Comparison of ENCODE assay signal across 1 cellular context in the genomic region with DNA sequence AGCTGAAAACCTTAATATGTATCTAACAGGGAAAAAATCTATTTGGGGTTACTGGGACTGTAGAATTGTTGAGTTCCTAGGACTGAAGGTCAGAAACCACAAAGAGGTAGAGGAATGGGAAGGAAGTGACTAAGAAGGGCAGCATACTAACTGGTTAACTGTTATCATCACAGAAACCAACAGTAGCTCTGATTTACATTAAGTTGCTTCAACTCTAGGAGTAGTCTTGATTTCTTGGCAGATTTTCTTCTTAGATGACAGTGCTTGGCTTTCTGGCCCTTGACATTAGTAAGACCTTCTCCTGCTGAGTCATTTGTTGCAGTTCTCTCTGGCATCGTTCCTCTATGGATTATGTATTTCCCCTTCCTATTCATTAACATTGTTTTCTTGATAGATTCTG.
TF ChIP-seq lines count a peak whose summit lies in the region.

No MANE protein-coding gene starts in this region.

TF ChIP-seq in K562, 482 proteins besides CTCF, POLR2A, EP300 and RAD21 (continued from another document and continues in another):
- TF ChIP-seq, protein P1, sequence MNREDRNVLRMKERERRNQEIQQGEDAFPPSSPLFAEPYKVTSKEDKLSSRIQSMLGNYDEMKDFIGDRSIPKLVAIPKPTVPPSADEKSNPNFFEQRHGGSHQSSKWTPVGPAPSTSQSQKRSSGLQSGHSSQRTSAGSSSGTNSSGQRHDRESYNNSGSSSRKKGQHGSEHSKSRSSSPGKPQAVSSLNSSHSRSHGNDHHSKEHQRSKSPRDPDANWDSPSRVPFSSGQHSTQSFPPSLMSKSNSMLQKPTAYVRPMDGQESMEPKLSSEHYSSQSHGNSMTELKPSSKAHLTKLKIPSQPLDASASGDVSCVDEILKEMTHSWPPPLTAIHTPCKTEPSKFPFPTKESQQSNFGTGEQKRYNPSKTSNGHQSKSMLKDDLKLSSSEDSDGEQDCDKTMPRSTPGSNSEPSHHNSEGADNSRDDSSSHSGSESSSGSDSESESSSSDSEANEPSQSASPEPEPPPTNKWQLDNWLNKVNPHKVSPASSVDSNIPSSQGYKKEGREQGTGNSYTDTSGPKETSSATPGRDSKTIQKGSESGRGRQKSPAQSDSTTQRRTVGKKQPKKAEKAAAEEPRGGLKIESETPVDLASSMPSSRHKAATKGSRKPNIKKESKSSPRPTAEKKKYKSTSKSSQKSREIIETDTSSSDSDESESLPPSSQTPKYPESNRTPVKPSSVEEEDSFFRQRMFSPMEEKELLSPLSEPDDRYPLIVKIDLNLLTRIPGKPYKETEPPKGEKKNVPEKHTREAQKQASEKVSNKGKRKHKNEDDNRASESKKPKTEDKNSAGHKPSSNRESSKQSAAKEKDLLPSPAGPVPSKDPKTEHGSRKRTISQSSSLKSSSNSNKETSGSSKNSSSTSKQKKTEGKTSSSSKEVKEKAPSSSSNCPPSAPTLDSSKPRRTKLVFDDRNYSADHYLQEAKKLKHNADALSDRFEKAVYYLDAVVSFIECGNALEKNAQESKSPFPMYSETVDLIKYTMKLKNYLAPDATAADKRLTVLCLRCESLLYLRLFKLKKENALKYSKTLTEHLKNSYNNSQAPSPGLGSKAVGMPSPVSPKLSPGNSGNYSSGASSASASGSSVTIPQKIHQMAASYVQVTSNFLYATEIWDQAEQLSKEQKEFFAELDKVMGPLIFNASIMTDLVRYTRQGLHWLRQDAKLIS (CRISPR knock-in tag; IDR thresholded peaks at IDR 0.05) = no peak
- peak in 1 of 2 experiments; percentile 93; a peak in 2 of 4 replicates for TF ChIP-seq HDAC1 (IDR thresholded peaks at IDR 0.05)
- TF ChIP-seq, protein P2, sequence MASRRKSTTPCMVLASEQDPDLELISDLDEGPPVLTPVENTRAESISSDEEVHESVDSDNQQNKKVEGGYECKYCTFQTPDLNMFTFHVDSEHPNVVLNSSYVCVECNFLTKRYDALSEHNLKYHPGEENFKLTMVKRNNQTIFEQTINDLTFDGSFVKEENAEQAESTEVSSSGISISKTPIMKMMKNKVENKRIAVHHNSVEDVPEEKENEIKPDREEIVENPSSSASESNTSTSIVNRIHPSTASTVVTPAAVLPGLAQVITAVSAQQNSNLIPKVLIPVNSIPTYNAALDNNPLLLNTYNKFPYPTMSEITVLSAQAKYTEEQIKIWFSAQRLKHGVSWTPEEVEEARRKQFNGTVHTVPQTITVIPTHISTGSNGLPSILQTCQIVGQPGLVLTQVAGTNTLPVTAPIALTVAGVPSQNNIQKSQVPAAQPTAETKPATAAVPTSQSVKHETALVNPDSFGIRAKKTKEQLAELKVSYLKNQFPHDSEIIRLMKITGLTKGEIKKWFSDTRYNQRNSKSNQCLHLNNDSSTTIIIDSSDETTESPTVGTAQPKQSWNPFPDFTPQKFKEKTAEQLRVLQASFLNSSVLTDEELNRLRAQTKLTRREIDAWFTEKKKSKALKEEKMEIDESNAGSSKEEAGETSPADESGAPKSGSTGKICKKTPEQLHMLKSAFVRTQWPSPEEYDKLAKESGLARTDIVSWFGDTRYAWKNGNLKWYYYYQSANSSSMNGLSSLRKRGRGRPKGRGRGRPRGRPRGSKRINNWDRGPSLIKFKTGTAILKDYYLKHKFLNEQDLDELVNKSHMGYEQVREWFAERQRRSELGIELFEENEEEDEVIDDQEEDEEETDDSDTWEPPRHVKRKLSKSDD (conservative IDR thresholded peaks at IDR 0.05; ENCODE audit: low read length) = no peak
- TF ChIP-seq, protein P3, sequence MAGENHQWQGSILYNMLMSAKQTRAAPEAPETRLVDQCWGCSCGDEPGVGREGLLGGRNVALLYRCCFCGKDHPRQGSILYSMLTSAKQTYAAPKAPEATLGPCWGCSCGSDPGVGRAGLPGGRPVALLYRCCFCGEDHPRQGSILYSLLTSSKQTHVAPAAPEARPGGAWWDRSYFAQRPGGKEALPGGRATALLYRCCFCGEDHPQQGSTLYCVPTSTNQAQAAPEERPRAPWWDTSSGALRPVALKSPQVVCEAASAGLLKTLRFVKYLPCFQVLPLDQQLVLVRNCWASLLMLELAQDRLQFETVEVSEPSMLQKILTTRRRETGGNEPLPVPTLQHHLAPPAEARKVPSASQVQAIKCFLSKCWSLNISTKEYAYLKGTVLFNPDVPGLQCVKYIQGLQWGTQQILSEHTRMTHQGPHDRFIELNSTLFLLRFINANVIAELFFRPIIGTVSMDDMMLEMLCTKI (IDR thresholded peaks at IDR 0.05; ENCODE audit: partially characterized antibody) = no peak
- no peak for TF ChIP-seq YBX1 (IDR thresholded peaks at IDR 0.05)
- TF ChIP-seq PTTG1 (tag; IDR thresholded peaks at IDR 0.05; ENCODE audit: low read depth) = no peak
- TF ChIP-seq ZNF134 (CRISPR knock-in tag; conservative IDR thresholded peaks at IDR 0.05) = no peak
- peak; percentile 99 for TF ChIP-seq KDM1A (IDR thresholded peaks at IDR 0.05)
- TF ChIP-seq, protein P4, sequence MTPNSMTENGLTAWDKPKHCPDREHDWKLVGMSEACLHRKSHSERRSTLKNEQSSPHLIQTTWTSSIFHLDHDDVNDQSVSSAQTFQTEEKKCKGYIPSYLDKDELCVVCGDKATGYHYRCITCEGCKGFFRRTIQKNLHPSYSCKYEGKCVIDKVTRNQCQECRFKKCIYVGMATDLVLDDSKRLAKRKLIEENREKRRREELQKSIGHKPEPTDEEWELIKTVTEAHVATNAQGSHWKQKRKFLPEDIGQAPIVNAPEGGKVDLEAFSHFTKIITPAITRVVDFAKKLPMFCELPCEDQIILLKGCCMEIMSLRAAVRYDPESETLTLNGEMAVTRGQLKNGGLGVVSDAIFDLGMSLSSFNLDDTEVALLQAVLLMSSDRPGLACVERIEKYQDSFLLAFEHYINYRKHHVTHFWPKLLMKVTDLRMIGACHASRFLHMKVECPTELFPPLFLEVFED (CRISPR knock-in tag; conservative IDR thresholded peaks at IDR 0.05) = no peak
- no peak for TF ChIP-seq ESRRA (IDR thresholded peaks at IDR 0.05; ENCODE audit: borderline replicate concordance, low read depth)
- TF ChIP-seq ZNF76 (CRISPR knock-in tag; IDR thresholded peaks at IDR 0.05; ENCODE audit: borderline replicate concordance) = no peak
- TF ChIP-seq, protein P5, sequence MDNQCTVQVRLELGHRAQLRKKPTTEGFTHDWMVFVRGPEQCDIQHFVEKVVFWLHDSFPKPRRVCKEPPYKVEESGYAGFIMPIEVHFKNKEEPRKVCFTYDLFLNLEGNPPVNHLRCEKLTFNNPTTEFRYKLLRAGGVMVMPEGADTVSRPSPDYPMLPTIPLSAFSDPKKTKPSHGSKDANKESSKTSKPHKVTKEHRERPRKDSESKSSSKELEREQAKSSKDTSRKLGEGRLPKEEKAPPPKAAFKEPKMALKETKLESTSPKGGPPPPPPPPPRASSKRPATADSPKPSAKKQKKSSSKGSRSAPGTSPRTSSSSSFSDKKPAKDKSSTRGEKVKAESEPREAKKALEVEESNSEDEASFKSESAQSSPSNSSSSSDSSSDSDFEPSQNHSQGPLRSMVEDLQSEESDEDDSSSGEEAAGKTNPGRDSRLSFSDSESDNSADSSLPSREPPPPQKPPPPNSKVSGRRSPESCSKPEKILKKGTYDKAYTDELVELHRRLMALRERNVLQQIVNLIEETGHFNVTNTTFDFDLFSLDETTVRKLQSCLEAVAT (IDR thresholded peaks at IDR 0.05) = no peak
- TF ChIP-seq ZNF217 (CRISPR knock-in tag; IDR thresholded peaks at IDR 0.05) = no peak
- TF ChIP-seq, protein P6, sequence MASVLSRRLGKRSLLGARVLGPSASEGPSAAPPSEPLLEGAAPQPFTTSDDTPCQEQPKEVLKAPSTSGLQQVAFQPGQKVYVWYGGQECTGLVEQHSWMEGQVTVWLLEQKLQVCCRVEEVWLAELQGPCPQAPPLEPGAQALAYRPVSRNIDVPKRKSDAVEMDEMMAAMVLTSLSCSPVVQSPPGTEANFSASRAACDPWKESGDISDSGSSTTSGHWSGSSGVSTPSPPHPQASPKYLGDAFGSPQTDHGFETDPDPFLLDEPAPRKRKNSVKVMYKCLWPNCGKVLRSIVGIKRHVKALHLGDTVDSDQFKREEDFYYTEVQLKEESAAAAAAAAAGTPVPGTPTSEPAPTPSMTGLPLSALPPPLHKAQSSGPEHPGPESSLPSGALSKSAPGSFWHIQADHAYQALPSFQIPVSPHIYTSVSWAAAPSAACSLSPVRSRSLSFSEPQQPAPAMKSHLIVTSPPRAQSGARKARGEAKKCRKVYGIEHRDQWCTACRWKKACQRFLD (CRISPR knock-in tag; IDR thresholded peaks at IDR 0.05) = no peak
- TF ChIP-seq, protein P7, sequence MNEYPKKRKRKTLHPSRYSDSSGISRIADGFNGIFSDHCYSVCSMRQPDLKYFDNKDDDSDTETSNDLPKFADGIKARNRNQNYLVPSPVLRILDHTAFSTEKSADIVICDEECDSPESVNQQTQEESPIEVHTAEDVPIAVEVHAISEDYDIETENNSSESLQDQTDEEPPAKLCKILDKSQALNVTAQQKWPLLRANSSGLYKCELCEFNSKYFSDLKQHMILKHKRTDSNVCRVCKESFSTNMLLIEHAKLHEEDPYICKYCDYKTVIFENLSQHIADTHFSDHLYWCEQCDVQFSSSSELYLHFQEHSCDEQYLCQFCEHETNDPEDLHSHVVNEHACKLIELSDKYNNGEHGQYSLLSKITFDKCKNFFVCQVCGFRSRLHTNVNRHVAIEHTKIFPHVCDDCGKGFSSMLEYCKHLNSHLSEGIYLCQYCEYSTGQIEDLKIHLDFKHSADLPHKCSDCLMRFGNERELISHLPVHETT (CRISPR knock-in tag; conservative IDR thresholded peaks at IDR 0.05 in 1 of 2, IDR thresholded peaks at IDR 0.05 in 1 of 2) = no peak
- no peak for TF ChIP-seq JUNB (CRISPR knock-in tag; conservative IDR thresholded peaks at IDR 0.05)
- TF ChIP-seq BACH1 (tag; IDR thresholded peaks at IDR 0.05) = peak; percentile 72; the same call in 1 of the 2 replicates
- no peak for TF ChIP-seq JUN (IDR thresholded peaks at IDR 0.05; ENCODE audit: borderline replicate concordance, low read depth, low read length)
- TF ChIP-seq JUN (CRISPR knock-in tag; IDR thresholded peaks at IDR 0.05; ENCODE audit: borderline replicate concordance) = no peak
- no peak for TF ChIP-seq CBX2 (IDR thresholded peaks at IDR 0.05; ENCODE audit: insufficient read depth, low read length, poor library complexity, severe bottlenecking)
- TF ChIP-seq CEBPB (tag; IDR thresholded peaks at IDR 0.05) = no peak
- no peak for TF ChIP-seq ERF (CRISPR knock-in tag; IDR thresholded peaks at IDR 0.05)
- no peak for TF ChIP-seq SMARCC2 (IDR thresholded peaks at IDR 0.05; ENCODE audit: low read depth)
- no peak for TF ChIP-seq BHLHE40 (IDR thresholded peaks at IDR 0.05; ENCODE audit: low read length)
- no peak for TF ChIP-seq NR4A1 (CRISPR knock-in tag; IDR thresholded peaks at IDR 0.05)
- no peak for TF ChIP-seq NR4A1 (tag; IDR thresholded peaks at IDR 0.05)
- no peak for TF ChIP-seq KAT8 (IDR thresholded peaks at IDR 0.05; ENCODE audit: low read depth)
- TF ChIP-seq HNRNPK (IDR thresholded peaks at IDR 0.05; ENCODE audit: low read depth, low read length, poor library complexity, severe bottlenecking) = no peak
- no peak for TF ChIP-seq NR2C2 (CRISPR knock-in tag; IDR thresholded peaks at IDR 0.05)
- peak; percentile 22; the same call in 1 of the 2 replicates for TF ChIP-seq NR2C2 (tag; IDR thresholded peaks at IDR 0.05)
- TF ChIP-seq, protein P8, sequence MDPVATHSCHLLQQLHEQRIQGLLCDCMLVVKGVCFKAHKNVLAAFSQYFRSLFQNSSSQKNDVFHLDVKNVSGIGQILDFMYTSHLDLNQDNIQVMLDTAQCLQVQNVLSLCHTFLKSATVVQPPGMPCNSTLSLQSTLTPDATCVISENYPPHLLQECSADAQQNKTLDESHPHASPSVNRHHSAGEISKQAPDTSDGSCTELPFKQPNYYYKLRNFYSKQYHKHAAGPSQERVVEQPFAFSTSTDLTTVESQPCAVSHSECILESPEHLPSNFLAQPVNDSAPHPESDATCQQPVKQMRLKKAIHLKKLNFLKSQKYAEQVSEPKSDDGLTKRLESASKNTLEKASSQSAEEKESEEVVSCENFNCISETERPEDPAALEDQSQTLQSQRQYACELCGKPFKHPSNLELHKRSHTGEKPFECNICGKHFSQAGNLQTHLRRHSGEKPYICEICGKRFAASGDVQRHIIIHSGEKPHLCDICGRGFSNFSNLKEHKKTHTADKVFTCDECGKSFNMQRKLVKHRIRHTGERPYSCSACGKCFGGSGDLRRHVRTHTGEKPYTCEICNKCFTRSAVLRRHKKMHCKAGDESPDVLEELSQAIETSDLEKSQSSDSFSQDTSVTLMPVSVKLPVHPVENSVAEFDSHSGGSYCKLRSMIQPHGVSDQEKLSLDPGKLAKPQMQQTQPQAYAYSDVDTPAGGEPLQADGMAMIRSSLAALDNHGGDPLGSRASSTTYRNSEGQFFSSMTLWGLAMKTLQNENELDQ (CRISPR knock-in tag; IDR thresholded peaks at IDR 0.05; ENCODE audit: borderline replicate concordance) = no peak
- TF ChIP-seq, protein P9, sequence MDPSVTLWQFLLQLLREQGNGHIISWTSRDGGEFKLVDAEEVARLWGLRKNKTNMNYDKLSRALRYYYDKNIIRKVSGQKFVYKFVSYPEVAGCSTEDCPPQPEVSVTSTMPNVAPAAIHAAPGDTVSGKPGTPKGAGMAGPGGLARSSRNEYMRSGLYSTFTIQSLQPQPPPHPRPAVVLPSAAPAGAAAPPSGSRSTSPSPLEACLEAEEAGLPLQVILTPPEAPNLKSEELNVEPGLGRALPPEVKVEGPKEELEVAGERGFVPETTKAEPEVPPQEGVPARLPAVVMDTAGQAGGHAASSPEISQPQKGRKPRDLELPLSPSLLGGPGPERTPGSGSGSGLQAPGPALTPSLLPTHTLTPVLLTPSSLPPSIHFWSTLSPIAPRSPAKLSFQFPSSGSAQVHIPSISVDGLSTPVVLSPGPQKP (CRISPR knock-in tag; IDR thresholded peaks at IDR 0.05) = no peak
- no peak for TF ChIP-seq GATA2 (CRISPR knock-in tag; IDR thresholded peaks at IDR 0.05)
- no peak for TF ChIP-seq HLTF (IDR thresholded peaks at IDR 0.05)
- TF ChIP-seq ZBED1 (IDR thresholded peaks at IDR 0.05) = no peak
- no peak for TF ChIP-seq MBD2 (IDR thresholded peaks at IDR 0.05; ENCODE audit: borderline replicate concordance, low read depth)
- TF ChIP-seq CCNT2 (IDR thresholded peaks at IDR 0.05; ENCODE audit: borderline replicate concordance, extremely low read depth, insufficient read length, low read depth, low read length) = peak; percentile 32
- no peak for TF ChIP-seq MTA2 (IDR thresholded peaks at IDR 0.05; ENCODE audit: low read depth)
- TF ChIP-seq LARP7 (IDR thresholded peaks at IDR 0.05) = no peak
- TF ChIP-seq ZNF77 (CRISPR knock-in tag; IDR thresholded peaks at IDR 0.05) = no peak
- TF ChIP-seq, protein P10, sequence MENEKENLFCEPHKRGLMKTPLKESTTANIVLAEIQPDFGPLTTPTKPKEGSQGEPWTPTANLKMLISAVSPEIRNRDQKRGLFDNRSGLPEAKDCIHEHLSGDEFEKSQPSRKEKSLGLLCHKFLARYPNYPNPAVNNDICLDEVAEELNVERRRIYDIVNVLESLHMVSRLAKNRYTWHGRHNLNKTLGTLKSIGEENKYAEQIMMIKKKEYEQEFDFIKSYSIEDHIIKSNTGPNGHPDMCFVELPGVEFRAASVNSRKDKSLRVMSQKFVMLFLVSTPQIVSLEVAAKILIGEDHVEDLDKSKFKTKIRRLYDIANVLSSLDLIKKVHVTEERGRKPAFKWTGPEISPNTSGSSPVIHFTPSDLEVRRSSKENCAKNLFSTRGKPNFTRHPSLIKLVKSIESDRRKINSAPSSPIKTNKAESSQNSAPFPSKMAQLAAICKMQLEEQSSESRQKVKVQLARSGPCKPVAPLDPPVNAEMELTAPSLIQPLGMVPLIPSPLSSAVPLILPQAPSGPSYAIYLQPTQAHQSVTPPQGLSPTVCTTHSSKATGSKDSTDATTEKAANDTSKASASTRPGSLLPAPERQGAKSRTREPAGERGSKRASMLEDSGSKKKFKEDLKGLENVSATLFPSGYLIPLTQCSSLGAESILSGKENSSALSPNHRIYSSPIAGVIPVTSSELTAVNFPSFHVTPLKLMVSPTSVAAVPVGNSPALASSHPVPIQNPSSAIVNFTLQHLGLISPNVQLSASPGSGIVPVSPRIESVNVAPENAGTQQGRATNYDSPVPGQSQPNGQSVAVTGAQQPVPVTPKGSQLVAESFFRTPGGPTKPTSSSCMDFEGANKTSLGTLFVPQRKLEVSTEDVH (IDR thresholded peaks at IDR 0.05; ENCODE audit: low read depth, partially characterized antibody) = no peak
- TF ChIP-seq BRD4 (IDR thresholded peaks at IDR 0.05) = no peak
- no peak for TF ChIP-seq FOS (IDR thresholded peaks at IDR 0.05; ENCODE audit: extremely low read depth, insufficient read length)
